ENCODE assay signal across 8 cellular contexts in the genomic region with DNA sequence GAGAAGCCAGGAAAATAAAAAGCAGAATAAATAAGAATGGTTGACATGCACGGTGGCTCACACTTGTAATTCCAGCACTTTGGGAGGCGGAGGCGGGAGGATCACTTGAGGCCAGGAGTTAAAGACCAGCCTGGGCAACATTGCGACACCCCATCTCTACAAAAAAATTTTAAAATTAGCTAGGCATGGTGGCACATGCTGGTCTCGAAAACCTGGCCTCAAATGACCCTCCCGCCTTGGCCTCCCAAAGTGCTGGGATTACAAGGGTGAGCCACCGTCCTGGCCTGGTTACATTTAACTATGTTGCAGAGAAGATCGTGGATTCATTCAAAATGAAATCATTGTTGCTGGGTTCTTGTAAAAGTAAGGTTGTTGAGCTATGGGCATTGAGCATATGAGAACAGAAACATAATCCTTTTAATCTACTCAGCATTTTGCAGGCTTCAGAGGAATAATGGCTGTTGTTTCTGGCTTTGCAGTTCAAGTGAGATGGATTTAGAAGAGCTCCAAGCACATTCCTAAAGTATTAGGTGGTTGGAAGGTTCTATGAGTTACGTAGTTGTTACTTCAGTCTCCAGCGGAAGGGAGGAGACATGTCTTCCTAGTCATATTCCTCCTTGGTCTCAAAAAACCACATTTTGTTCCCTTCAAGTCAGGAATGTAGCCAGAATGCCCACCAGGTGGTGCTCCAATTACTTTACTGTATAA. TPM values are rescaled to one million over a fixed set of nuclear protein-coding genes. Genes with fewer than 3 reads are reported as not detected.
DNase-seq lines count a peak whose midpoint lies in the region; ATAC-seq, FAIRE-seq and TF ChIP-seq lines count a peak whose summit lies in the region.

No MANE protein-coding gene starts in this region.

- FAIRE-seq in RCC 7860 (lab: Jason Lieb, UNC) = peak; percentile 86

- peak; percentile 74 for TF ChIP-seq CTCF in brain microvascular endothelial cell (IDR thresholded peaks at IDR 0.05; ENCODE audit: low read depth, low read length, missing control alignments)

- ATAC-seq in left colon = peak; percentile 65
- ATAC-seq in HG03139 (IDR thresholded peaks at IDR 0.05; ENCODE audit: unreplicated experiment) = no peak
- ATAC-seq in GM19455 (IDR thresholded peaks at IDR 0.05; ENCODE audit: unreplicated experiment) = no peak

- peak overlapping the region; percentile 80 for H3K27ac ChIP-seq in brain microvascular endothelial cell

- in situ Hi-C loops in HAP-1 (cut with MboI; ENCODE audit: low sequenced_read_pairs) = no loop called here
- in situ Hi-C loops in brain microvascular endothelial cell (cut with HindIII; ENCODE audit: low pct_ligation_motif_present, low sequenced_read_pairs) = no loop called here

- intact Hi-C loops in left colon (cut with DNase I, micrococcal nuclease) = no loop called here

- H3K36me3 ChIP-seq in HAP-1 (replicated peaks) = no peaks in the 10 kb centered on the region
- no peaks in the 10 kb centered on the region for H3K36me3 ChIP-seq in brain microvascular endothelial cell (replicated peaks)

- H3K27me3 ChIP-seq in HAP-1 (ENCODE audit: low read depth) (no peaks in the 10 kb centered on the region), brain microvascular endothelial cell (replicated peaks) (no peaks in the 10 kb centered on the region)

- H3K9me3 ChIP-seq in HAP-1 = no peaks in the 10 kb centered on the region

- no peaks in the 10 kb centered on the region for H3K4me1 ChIP-seq in HAP-1

- H3K4me3 ChIP-seq in HAP-1 (no peak overlapping the region), brain microvascular endothelial cell (ENCODE audit: low read depth, low read length) (no peak overlapping the region)

- DNase-seq in CMK (ENCODE audit: low read depth) (peak; percentile 8), HAP-1 (ENCODE audit: low spot score in 2 of 2) (peak; percentile 60 to 72), RCC 7860 (ENCODE audit: low spot score) (peak; percentile 88), brain microvascular endothelial cell (peak; percentile 97), left colon (peak in 1 of 2 donors; percentile 58)
- peak; percentile 17 for DNase-seq in stimulated activated CD8-positive, alpha-beta memory T cell treated with anti-CD3 and anti-CD28 coated beads, Interleukin-15, amount 100 ng/mL, for 1 hour (ENCODE audit: low read depth)

RNA-seq across cellular contexts. Expression of gene RAB23, which starts 45.6 kb away (rescaled TPM):
- 10 to 100 TPM in 1 of 2 donors, 1 to 10 TPM in 1; 3.6 to 16.6 TPM for total RNA-seq in left colon

RNA-seq across cellular contexts. Expression of gene PRIM2, which starts 49.7 kb away (rescaled TPM):
- 10 to 100 TPM in 1 of 2 donors, 1 to 10 TPM in 1; 9.4 to 11.0 TPM for total RNA-seq in left colon
